8 cellular contexts compared by ENCODE assay signal in genomic region chr9:129006328-129007034, GRCh38. TPM values are rescaled to one million over a fixed set of nuclear protein-coding genes. Genes with fewer than 3 reads are reported as not detected.
A peak's percentile ranks its signal among the peaks of the same experiment; 100 is the strongest.
DNase-seq lines count a peak whose midpoint lies in the region; ATAC-seq and TF ChIP-seq lines count a peak whose summit lies in the region.

No MANE protein-coding gene starts in this region.

- no peak for TF ChIP-seq POLR2A in upper lobe of left lung (IDR thresholded peaks at IDR 0.05)

- peaks cover 44% of the 10 kb centered on the region for H3K36me3 ChIP-seq in OCI-LY3 (replicated peaks; ENCODE audit: low read depth, low read length)
- H3K36me3 ChIP-seq in upper lobe of left lung, result peaks cover 18 to 96% (median 77%) of the 10 kb centered on the region in 4 donors

- no peak for TF ChIP-seq EP300 in upper lobe of left lung (IDR thresholded peaks at IDR 0.05)

- H3K4me3 ChIP-seq in HL-60 (replicated peaks; ENCODE audit: insufficient read depth, low read length) (no peak overlapping the region), OCI-LY3 (ENCODE audit: low read length) (no peak overlapping the region), foreskin fibroblast (ENCODE audit: low read depth in 1 of 2, low read length in 2 of 2) (no peak overlapping the region), upper lobe of left lung (no peak overlapping the region)

- H3K27ac ChIP-seq in HL-60 (replicated peaks) (no peak overlapping the region), OCI-LY3 (ENCODE audit: low read length) (no peak overlapping the region), upper lobe of left lung (no peak overlapping the region)

- WGBS in upper lobe of left lung, 2 donors, result 61% methylated on average over 13 to 21 of the region's 21 CpGs

- H2AFZ ChIP-seq in OCI-LY3 (ENCODE audit: low read depth, low read length), result no peak overlapping the region

- ATAC-seq in upper lobe of left lung (ENCODE audit: low FRiP score in 2 of 2) (peak; percentile 60 to 87), HG03097 (IDR thresholded peaks at IDR 0.05; ENCODE audit: low FRiP score, unreplicated experiment) (no peak)

- H3K9me3 ChIP-seq in OCI-LY3 (ENCODE audit: insufficient read depth, low read length), result no peaks in the 10 kb centered on the region
- H3K9me3 ChIP-seq in upper lobe of left lung, result no peaks in the 10 kb centered on the region

- no peaks in the 10 kb centered on the region for H4K20me1 ChIP-seq in OCI-LY3 (ENCODE audit: insufficient read depth, low read length)

- no peak overlapping the region for H3K9ac ChIP-seq in OCI-LY3 (ENCODE audit: low read length)

- DNase-seq in COLO829 (ENCODE audit: low spot score) (peak; percentile 72), HL-60 (ENCODE audit: low read depth in 1 of 2, low spot score in 1 of 2) (peak; percentile 46 to 67), foreskin fibroblast (peak; percentile 74 to 92), nucleus accumbens (lab: John Stamatoyannopoulos, UW) (peak in 46 of 56 donors; percentile 18 to 85 (median 64)), upper lobe of left lung (peak; percentile 60 to 63)
- DNase-seq in activated effector memory CD4-positive, alpha-beta T cell treated with anti-CD3 and anti-CD28 coated beads, Interleukin-2, amount 50 U/mL, for 16 hours, result peak; percentile 74

- H3K4me2 ChIP-seq in OCI-LY3 (ENCODE audit: low read length), result no peak overlapping the region

- H3K27me3 ChIP-seq in HL-60 (ENCODE audit: insufficient read depth, poor library complexity, severe bottlenecking) (no peaks in the 10 kb centered on the region), OCI-LY3 (ENCODE audit: low read depth, low read length) (no peaks in the 10 kb centered on the region), upper lobe of left lung (no peaks in the 10 kb centered on the region)

- H3K79me2 ChIP-seq in OCI-LY3 (ENCODE audit: low read length), result no peaks in the 10 kb centered on the region

- H3K4me1 ChIP-seq in OCI-LY3 (ENCODE audit: low read length) (no peaks in the 10 kb centered on the region), upper lobe of left lung (peaks cover 0 to 9% (median 5%) of the 10 kb centered on the region in 4 donors)

- peak; percentile 71 for TF ChIP-seq CTCF in HL-60 (IDR thresholded peaks at IDR 0.05; ENCODE audit: insufficient read depth, low read length)
- TF ChIP-seq CTCF in OCI-LY3 (IDR thresholded peaks at IDR 0.05; ENCODE audit: low read depth, low read length), result peak; percentile 85
- TF ChIP-seq CTCF in foreskin fibroblast (IDR thresholded peaks at IDR 0.05; ENCODE audit: low read depth, low read length), result peak; percentile 99
- TF ChIP-seq CTCF in upper lobe of left lung (IDR thresholded peaks at IDR 0.05), result peak; percentile 33 to 78 (median 60)

RNA-seq across cellular contexts. Expression of gene SH3GLB2, which starts 21.6 kb away (rescaled TPM):
- 100 to 1,000 TPM in 2 of 6 donors, 10 to 100 TPM in 4; 69.6 to 202 (median 94.1) TPM for total RNA-seq in upper lobe of left lung

RNA-seq across cellular contexts. Expression of gene MIGA2, which starts 29.9 kb away (rescaled TPM):
- 10 to 100 TPM; 18.6 to 95.3 (median 28.6) TPM for total RNA-seq in upper lobe of left lung

RNA-seq across cellular contexts. Expression of gene NUP188, which starts 59.0 kb away (rescaled TPM):
- 100 to 1,000 TPM in 1 of 6 donors, 10 to 100 TPM in 5; 30.4 to 225 (median 50.1) TPM for total RNA-seq in upper lobe of left lung

RNA-seq across cellular contexts. Expression of gene DOLK, which starts 59.1 kb away (rescaled TPM):
- total RNA-seq in upper lobe of left lung, result 10 to 100 TPM in 5 of 6 donors, 1 to 10 TPM in 1; 5.7 to 24.5 (median 12.3) TPM
